23 cellular contexts compared by ENCODE assay signal in genomic region chr20:12997128-12997655, GRCh38. TPM values are rescaled to one million over a fixed set of nuclear protein-coding genes. Genes with fewer than 3 reads are reported as not detected.
"Had no signal": no experiment of that assay in that cellular context is flagged by ENCODE, and none has a peak within 500 bp of the region (broad histone marks: within the 10 kb centered on the region; RNA-seq: fewer than 3 reads in every experiment).

No MANE protein-coding gene starts in this region.

- ATAC-seq: Panc1, PC-3 had no signal

- H3K4me2 ChIP-seq: SK-N-SH had no signal

- H3K9me3 ChIP-seq: SK-N-SH had no signal

- H3K27ac ChIP-seq: HL-60, RWPE1 had no signal

- H3K9ac ChIP-seq: SK-N-SH had no signal

- DNase-seq: IMR-90, Karpas-422, KG1, MM.1S, NCI-H1092 treated with DMSO at 0.1 percent for 48 hours, NCI-H1436, NCI-H187, NCI-H2029, NCI-H2081 treated with DMSO at 0.1 percent for 48 hours, NCI-H2171, NCI-H226, NCI-H446, NCI-H510A, NCI-H524 treated with DMSO at 0.1 percent for 48 hours, NCI-H69, NCI-H774, PC-3, SHP77, SK-N-SH had no signal

RNA-seq across cellular contexts. Expression of gene SPTLC3, which starts 11.6 kb away (rescaled TPM):
- total RNA-seq: OCI-LY7 had no signal
